Comparison of ENCODE assay signal across 16 cellular contexts in the genomic region with DNA sequence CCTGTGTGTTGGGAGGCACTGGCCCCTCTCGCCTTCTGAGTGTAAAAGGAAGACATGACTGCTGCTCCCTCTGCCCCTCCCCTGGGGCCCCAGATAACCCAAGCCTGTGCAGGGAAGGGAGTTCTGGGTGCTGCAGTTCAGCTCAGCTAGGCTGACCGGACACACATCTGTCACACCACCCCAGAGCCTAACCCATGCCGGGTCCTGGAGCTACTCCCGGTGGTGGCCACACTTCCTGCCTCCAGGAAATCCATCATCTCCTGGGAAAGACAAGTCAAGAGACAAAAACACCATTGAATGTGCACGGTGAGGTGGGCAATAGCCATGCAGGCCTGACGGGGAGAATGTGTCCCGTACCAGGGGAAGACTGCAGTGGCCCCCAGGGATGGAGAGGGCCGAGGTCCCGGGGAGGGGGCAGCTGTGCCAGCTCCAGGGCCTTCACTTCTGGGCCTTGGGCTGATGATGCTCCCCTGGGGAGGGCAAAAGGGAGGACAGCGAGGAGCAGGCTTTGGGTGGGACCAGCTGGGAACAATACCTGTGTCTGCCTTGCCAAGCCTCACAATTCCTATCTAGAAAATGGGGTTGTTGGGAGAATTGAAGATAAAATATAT.
A peak's percentile ranks its signal among the peaks of the same experiment; 100 is the strongest.
DNase-seq lines count a peak whose midpoint lies in the region; ATAC-seq lines count a peak whose summit lies in the region.
"Had no signal": no experiment of that assay in that cellular context is flagged by ENCODE, and none has a peak within 500 bp of the region (broad histone marks: within the 10 kb centered on the region; RNA-seq: fewer than 3 reads in every experiment).

No MANE protein-coding gene starts in this region.

- peak overlapping the region; percentile 36 for H2AK5ac ChIP-seq in neuronal stem cell (ENCODE audit: low read depth, low read length)

- no peak overlapping the region for H2BK5ac ChIP-seq in neuronal stem cell (ENCODE audit: low read length)

- no peak overlapping the region for H2BK15ac ChIP-seq in neuronal stem cell (ENCODE audit: low read length)

- no peak overlapping the region for H2BK12ac ChIP-seq in neuronal stem cell (ENCODE audit: low read length)

- no peak overlapping the region for H2AFZ ChIP-seq in neuronal stem cell (ENCODE audit: low read length)

- no peak overlapping the region for H3K4me3 Mint-ChIP-seq in activated naive CD8-positive, alpha-beta T cell treated with anti-CD3 and anti-CD28 coated beads for 36 hours
- peak overlapping the region in 1 of 10 donors; percentile 5 for H3K4me3 Mint-ChIP-seq in naive thymus-derived CD8-positive, alpha-beta T cell
- H3K4me3 Mint-ChIP-seq: activated naive CD4-positive, alpha-beta T cell treated with anti-CD3 and anti-CD28 coated beads, Interleukin-2, amount 50 U/mL, for 24 hours had no signal

- H3K79me1 ChIP-seq in neuronal stem cell (ENCODE audit: low read depth, low read length): no peaks in the 10 kb centered on the region

- WGBS in neuronal stem cell (ENCODE audit: extremely low coverage in 2 of 2, insufficient read length in 2 of 2, insufficient replicate concordance in 1 of 2), 2 donors: no CpG with 5 or more reads among the region's 10 CpGs

- H3K36me3 Mint-ChIP-seq in activated naive CD8-positive, alpha-beta T cell treated with anti-CD3 and anti-CD28 coated beads for 36 hours: no peaks in the 10 kb centered on the region
- no peaks in the 10 kb centered on the region for H3K36me3 Mint-ChIP-seq in naive thymus-derived CD8-positive, alpha-beta T cell
- H3K36me3 Mint-ChIP-seq: activated naive CD4-positive, alpha-beta T cell treated with anti-CD3 and anti-CD28 coated beads, Interleukin-2, amount 50 U/mL, for 24 hours had no signal

- ATAC-seq in GM19351 (IDR thresholded peaks at IDR 0.05; ENCODE audit: unreplicated experiment): no peak
- ATAC-seq in naive thymus-derived CD8-positive, alpha-beta T cell: no peak
- ATAC-seq: Right ventricle myocardium inferior had no signal

- peaks cover 0 to 2% of the 10 kb centered on the region in 2 donors for H3K9me3 ChIP-seq in neuronal stem cell (replicated peaks in 1 of 2; ENCODE audit: control insufficient read depth in 2 of 2, insufficient read depth in 1 of 2, low read depth in 1 of 2, low read length in 2 of 2)
- H3K9me3 ChIP-seq: MG63, right atrium auricular region had no signal

- H3K27me3 ChIP-seq in neuronal stem cell (ENCODE audit: control insufficient read depth in 3 of 3, insufficient read depth in 3 of 3, low read depth in 1 of 3, low read length in 3 of 3): peaks cover 0 to 67% (median 19%) of the 10 kb centered on the region in 3 experiments
- H3K27me3 ChIP-seq: MG63, right atrium auricular region had no signal

- H2BK120ac ChIP-seq in neuronal stem cell (ENCODE audit: low read depth, low read length): no peak overlapping the region

- POLR2A ChIA-PET in naive thymus-derived CD8-positive, alpha-beta T cell (lab: Charles Lee): no interaction called here

- no peak overlapping the region for H4K8ac ChIP-seq in neuronal stem cell (ENCODE audit: low read depth, low read length)

- no peak overlapping the region for H3K27ac Mint-ChIP-seq in activated naive CD8-positive, alpha-beta T cell treated with anti-CD3 and anti-CD28 coated beads for 36 hours
- no peak overlapping the region for H3K27ac Mint-ChIP-seq in naive thymus-derived CD8-positive, alpha-beta T cell
- H3K27ac Mint-ChIP-seq: activated naive CD4-positive, alpha-beta T cell treated with anti-CD3 and anti-CD28 coated beads, Interleukin-2, amount 50 U/mL, for 24 hours had no signal

- H3K36me3 ChIP-seq in neuronal stem cell (replicated peaks in 1 of 2; ENCODE audit: control insufficient read depth in 2 of 2, insufficient read depth in 2 of 2, low read length in 2 of 2): no peaks in the 10 kb centered on the region
- H3K36me3 ChIP-seq: MG63, right atrium auricular region had no signal

- H3K4me1 Mint-ChIP-seq in activated naive CD8-positive, alpha-beta T cell treated with anti-CD3 and anti-CD28 coated beads for 36 hours: peaks cover 5% of the 10 kb centered on the region
- H3K4me1 Mint-ChIP-seq in naive thymus-derived CD8-positive, alpha-beta T cell: peaks cover 0 to 8% (median 2%) of the 10 kb centered on the region in 4 donors
- H3K4me1 Mint-ChIP-seq: activated naive CD4-positive, alpha-beta T cell treated with anti-CD3 and anti-CD28 coated beads, Interleukin-2, amount 50 U/mL, for 24 hours had no signal

- H3K4me2 ChIP-seq in neuronal stem cell (ENCODE audit: insufficient read depth, low read length, poor library complexity, severe bottlenecking): no peak overlapping the region

- H3K27ac ChIP-seq in neuronal stem cell (replicated peaks; ENCODE audit: low read length): no peak overlapping the region
- H3K27ac ChIP-seq: right atrium auricular region had no signal

- DNase-seq in activated CD4-positive, alpha-beta T cell treated with anti-CD3 and anti-CD28 coated beads for 48 hours: peak; percentile 18
- no peak for DNase-seq in activated CD4-positive, alpha-beta T cell treated with anti-CD3 and anti-CD28 coated beads, Interleukin-2, amount 50 U/mL, for 4 hours
- peak; percentile 34 for DNase-seq in HT1080 (ENCODE audit: low read depth)
- DNase-seq in activated naive CD8-positive, alpha-beta T cell treated with anti-CD3 and anti-CD28 coated beads for 36 hours: peak; percentile 35
- no peak for DNase-seq in neuronal stem cell (ENCODE audit: low spot score)
- no peak for DNase-seq in NCI-H1436 (lab: John Stamatoyannopoulos, UW)
- DNase-seq in naive thymus-derived CD8-positive, alpha-beta T cell: no peak
- DNase-seq: effector CD4-positive, alpha-beta T cell; NCI-H2081 treated with DMSO at 0.1 percent for 48 hours; trophoblast cell had no signal

- H3K9ac ChIP-seq in neuronal stem cell (ENCODE audit: low read depth, low read length, poor library complexity): no peak overlapping the region

- H3K4ac ChIP-seq in neuronal stem cell (ENCODE audit: low read length): no peak overlapping the region

- H3K4me1 ChIP-seq in neuronal stem cell (ENCODE audit: control insufficient read depth in 2 of 2, insufficient read depth in 1 of 2, low read depth in 1 of 2, low read length in 2 of 2): peaks cover 13 to 19% of the 10 kb centered on the region in 2 donors

- peak overlapping the region; percentile 15 for H3K18ac ChIP-seq in neuronal stem cell (ENCODE audit: low read length)

- no peak overlapping the region for H3K14ac ChIP-seq in neuronal stem cell (ENCODE audit: low read length)

- H4K91ac ChIP-seq in neuronal stem cell (ENCODE audit: low read depth, low read length, poor library complexity): no peak overlapping the region

- peaks cover 25% of the 10 kb centered on the region for H3K27me3 Mint-ChIP-seq in activated naive CD8-positive, alpha-beta T cell treated with anti-CD3 and anti-CD28 coated beads for 36 hours
- H3K27me3 Mint-ChIP-seq in naive thymus-derived CD8-positive, alpha-beta T cell: peaks cover 11 to 50% (median 24%) of the 10 kb centered on the region in 5 donors

- no peaks in the 10 kb centered on the region for H3K9me3 Mint-ChIP-seq in activated naive CD8-positive, alpha-beta T cell treated with anti-CD3 and anti-CD28 coated beads for 36 hours
- H3K9me3 Mint-ChIP-seq in naive thymus-derived CD8-positive, alpha-beta T cell: no peaks in the 10 kb centered on the region
- H3K9me3 Mint-ChIP-seq: activated naive CD4-positive, alpha-beta T cell treated with anti-CD3 and anti-CD28 coated beads, Interleukin-2, amount 50 U/mL, for 24 hours; nephron had no signal

- H3K4me3 ChIP-seq in neuronal stem cell (ENCODE audit: low read length in 2 of 2): no peak overlapping the region

- H3K23ac ChIP-seq in neuronal stem cell (ENCODE audit: low read depth, low read length, poor library complexity): peak overlapping the region; percentile 17

Comparison
In these comparisons a context has a peak if more than half of its experiments do, and no peak if none do; other contexts are left out.
1. DNase-seq: peak in activated CD4-positive, alpha-beta T cell treated with anti-CD3 and anti-CD28 coated beads for 48 hours (single experiment), HT1080 (single experiment) and activated naive CD8-positive, alpha-beta T cell treated with anti-CD3 and anti-CD28 coated beads for 36 hours (single experiment); none in activated CD4-positive, alpha-beta T cell treated with anti-CD3 and anti-CD28 coated beads, Interleukin-2, amount 50 U/mL, for 4 hours (0 of 2), neuronal stem cell (single experiment), NCI-H1436 (single experiment) and naive thymus-derived CD8-positive, alpha-beta T cell (0 of 10).